Comparison of ENCODE assay signal across 13 cellular contexts in genomic region chr11:69009441-69010211, GRCh38. TPM values are rescaled to one million over a fixed set of nuclear protein-coding genes. Genes with fewer than 3 reads are reported as not detected.
DNase-seq lines count a peak whose midpoint lies in the region; ATAC-seq and TF ChIP-seq lines count a peak whose summit lies in the region.
"Had no signal": no experiment of that assay in that cellular context is flagged by ENCODE, and none has a peak within 500 bp of the region (broad histone marks: within the 10 kb centered on the region; RNA-seq: fewer than 3 reads in every experiment).

No MANE protein-coding gene starts in this region.

- H3K27me3 ChIP-seq in PC-9 (ENCODE audit: insufficient read depth, low read depth) (peaks cover 15% of the 10 kb centered on the region; the same call in 1 of the 2 replicates), esophagus muscularis mucosa (peaks cover 0 to 18% (median 0%) of the 10 kb centered on the region in 4 donors), neural progenitor cell (peaks cover 9% of the 10 kb centered on the region), transverse colon (peaks cover 45% of the 10 kb centered on the region)

- no peaks in the 10 kb centered on the region for H3K9me3 Mint-ChIP-seq in neural progenitor cell
- H3K9me3 Mint-ChIP-seq: dendritic cell treated with granulocyte-macrophage colony-stimulating factor and Interleukin-4, amounts not matched to agents 40 ng/mL and 50 ng/mL, for 4 days had no signal

- H3K4me3 ChIP-seq in PC-9: no peak overlapping the region
- peak overlapping the region; percentile 65 to 83 (median 72) for H3K4me3 ChIP-seq in esophagus muscularis mucosa
- no peak overlapping the region for H3K4me3 ChIP-seq in neural progenitor cell
- H3K4me3 ChIP-seq in transverse colon: peak overlapping the region in 2 of 4 donors; percentile 47 to 49
- H3K4me3 ChIP-seq: lung had no signal

- H3K27me3 Mint-ChIP-seq in neural progenitor cell (ENCODE audit: insufficient read depth, low read depth): peaks cover 8% of the 10 kb centered on the region

- TF ChIP-seq CTCF in PC-9 (conservative IDR thresholded peaks at IDR 0.05): no peak
- no peak for TF ChIP-seq CTCF in esophagus muscularis mucosa (IDR thresholded peaks at IDR 0.05)
- no peak for TF ChIP-seq CTCF in neural progenitor cell (IDR thresholded peaks at IDR 0.05)
- TF ChIP-seq CTCF in transverse colon (IDR thresholded peaks at IDR 0.05): no peak

- intact Hi-C loops in PC-9 (cut with micrococcal nuclease; ENCODE audit: unreplicated experiment): loop anchor here (10.0 kb wide), 1 partner anchor 75 kb away; no protein-coding TSS in a partner anchor
- intact Hi-C loops in esophagus muscularis mucosa (cut with DNase I): loop anchor here (2.0 to 5.0 kb wide), 2 partner anchors 77 to 172 kb away; no protein-coding TSS in a partner anchor
- intact Hi-C loops in transverse colon (cut with DNase I; ENCODE audit: low total_unique reads): loop anchor here (5.0 kb wide), 2 partner anchors 78 to 82 kb away; no protein-coding TSS in a partner anchor

- peaks cover 48% of the 10 kb centered on the region for H3K4me1 Mint-ChIP-seq in neural progenitor cell

- TF ChIP-seq EP300 in esophagus muscularis mucosa (IDR thresholded peaks at IDR 0.05) (no peak), transverse colon (IDR thresholded peaks at IDR 0.05; ENCODE audit: low read depth) (no peak)

- H3K9me2 ChIP-seq in PC-9 (ENCODE audit: insufficient read depth): no peaks in the 10 kb centered on the region

- H2AFZ ChIP-seq in PC-9: no peak overlapping the region
- no peak overlapping the region for H2AFZ ChIP-seq in neural progenitor cell (replicated peaks)

- H3K4me3 Mint-ChIP-seq in neural progenitor cell: no peak overlapping the region
- H3K4me3 Mint-ChIP-seq: dendritic cell treated with granulocyte-macrophage colony-stimulating factor and Interleukin-4, amounts not matched to agents 40 ng/mL and 50 ng/mL, for 4 days had no signal

- ATAC-seq in activated CD4-positive, CD25-positive, alpha-beta regulatory T cell treated with anti-CD3 and anti-CD28 coated beads, Interleukin-2, amount 50 U/mL, for 24 hours: no peak

- no peak for DNase-seq in PC-9
- DNase-seq in esophagus muscularis mucosa (ENCODE audit: extremely low spot score): no peak
- DNase-seq in neural progenitor cell (ENCODE audit: low spot score): no peak
- no peak for DNase-seq in transverse colon
- DNase-seq in GM19240 (ENCODE audit: insufficient read length, low spot score): no peak
- DNase-seq in anterior cingulate cortex (lab: John Stamatoyannopoulos, UW): no peak
- DNase-seq: activated CD4-positive, alpha-beta T cell treated with anti-CD3 and anti-CD28 coated beads, Interleukin-2, amount 50 U/mL, for 1 hour; activated naive CD4-positive, alpha-beta T cell treated with anti-CD3 and anti-CD28 coated beads, Interleukin-2, amount 50 U/mL, for 16 hours; NCI-H524 treated with DMSO at 0.1 percent for 48 hours had no signal

- no peaks in the 10 kb centered on the region for H3K9me3 ChIP-seq in PC-9 (ENCODE audit: insufficient read depth, low read depth)
- H3K9me3 ChIP-seq in esophagus muscularis mucosa: no peaks in the 10 kb centered on the region
- no peaks in the 10 kb centered on the region for H3K9me3 ChIP-seq in neural progenitor cell (ENCODE audit: low read depth)
- H3K9me3 ChIP-seq in transverse colon: no peaks in the 10 kb centered on the region

- H3K27ac Mint-ChIP-seq in neural progenitor cell: peak overlapping the region; percentile 37

- WGBS in esophagus muscularis mucosa: 34% methylated on average over 8 of the region's 16 CpGs
- WGBS in transverse colon (ENCODE audit: low coverage in 1 of 2), 2 donors: 50% methylated on average over 13 of the region's 16 CpGs; no CpG with 5 or more reads in 1 of the 2 donors

- no TSS peak for BruUV-seq in PC-9 (replicated peaks; lab: Mats Ljungman, UMichigan)

- H3K79me2 ChIP-seq in PC-9 (ENCODE audit: low read depth): no peaks in the 10 kb centered on the region
- H3K79me2 ChIP-seq in neural progenitor cell (ENCODE audit: low read depth): no peaks in the 10 kb centered on the region

- CTCF ChIA-PET in PC-9 (lab: Charles Lee): interaction anchor here (0.6 kb wide), 1 partner anchor 206 kb away, joined by 3 read pairs; no protein-coding TSS in a partner anchor

- no peak overlapping the region for H3K9ac ChIP-seq in neural progenitor cell

- POLR2A ChIA-PET in PC-9 (lab: Charles Lee; ENCODE audit: unreplicated experiment): no interaction called here

- H3K27ac ChIP-seq in PC-9: no peak overlapping the region; the same call in 1 of the 2 replicates
- H3K27ac ChIP-seq in esophagus muscularis mucosa (replicated peaks in 1 of 4): peak overlapping the region; percentile 95 to 99 (median 97)
- H3K27ac ChIP-seq in neural progenitor cell: no peak overlapping the region
- H3K27ac ChIP-seq in transverse colon: peak overlapping the region; percentile 87 to 98 (median 94)

- no peaks in the 10 kb centered on the region for H4K20me1 ChIP-seq in PC-9 (ENCODE audit: insufficient read depth)
- no peaks in the 10 kb centered on the region for H4K20me1 ChIP-seq in neural progenitor cell (ENCODE audit: low read depth)

- H3K4me2 ChIP-seq in PC-9 (peak overlapping the region; percentile 73), neural progenitor cell (no peak overlapping the region)

- H3K4me1 ChIP-seq in PC-9 (replicated peaks; ENCODE audit: insufficient read depth) (peaks cover 40% of the 10 kb centered on the region), esophagus muscularis mucosa (peaks cover 54 to 96% (median 84%) of the 10 kb centered on the region in 4 donors), neural progenitor cell (peaks cover 38% of the 10 kb centered on the region), transverse colon (peaks cover 29 to 67% (median 38%) of the 10 kb centered on the region in 4 donors)

- no peak for TF ChIP-seq POLR2A in esophagus muscularis mucosa (IDR thresholded peaks at IDR 0.05; ENCODE audit: low read depth)
- TF ChIP-seq POLR2A in transverse colon (IDR thresholded peaks at IDR 0.05): no peak

- H3K36me3 ChIP-seq in PC-9 (ENCODE audit: low read depth) (no peaks in the 10 kb centered on the region), esophagus muscularis mucosa (peaks cover 9 to 31% (median 16%) of the 10 kb centered on the region in 4 donors), neural progenitor cell (no peaks in the 10 kb centered on the region), transverse colon (no peaks in the 10 kb centered on the region)

- in situ Hi-C loops in transverse colon (cut with MboI; ENCODE audit: low pct_ligation_motif_present in 1 of 4, low pct_unique_long_range_greater_than_20kb in 1 of 4, low sequenced_read_pairs in 3 of 4): no loop called here

- no peaks in the 10 kb centered on the region for H3K36me3 Mint-ChIP-seq in neural progenitor cell

- H3F3A ChIP-seq in PC-9 (ENCODE audit: insufficient read depth, low read depth) (peaks cover 23% of the 10 kb centered on the region), neural progenitor cell (ENCODE audit: low read depth) (peaks cover 22% of the 10 kb centered on the region)

RNA-seq across cellular contexts. Expression of gene MRGPRF, which starts 3.4 kb away (rescaled TPM):
- total RNA-seq in PC-9 (2021) (0.35 and 0.50 TPM in 2 replicates), esophagus muscularis mucosa (100 to 1,000 TPM in 3 of 4 donors, 10 to 100 TPM in 1; 77.9 to 206 (median 126) TPM), neural progenitor cell (ENCODE audit: low replicate concordance) (0.56 and 3.5 TPM in 2 replicates), transverse colon (100 to 1,000 TPM in 1 of 4 donors, 10 to 100 TPM in 3; 17.9 to 119 (median 43.6) TPM)

RNA-seq across cellular contexts. Expression of gene MRGPRD, which starts 28.8 kb away (rescaled TPM):
- not detected in 2 replicates for total RNA-seq in PC-9 (2021)
- total RNA-seq in esophagus muscularis mucosa: 1 to 10 TPM in 1 of 4 donors, under 1 TPM in 2, not detected in 1; 0.32 to 2.5 (median 0.66) TPM
- total RNA-seq in neural progenitor cell (ENCODE audit: low replicate concordance): not detected in 2 replicates
- total RNA-seq in transverse colon: not detected
- total RNA-seq: lung, right cardiac atrium had no signal

RNA-seq across cellular contexts. Expression of gene TPCN2, which starts 39.1 kb away (rescaled TPM):
- total RNA-seq in PC-9 (2021) (24.8 and 26.4 TPM in 2 replicates), esophagus muscularis mucosa (10 to 100 TPM; 18.7 to 34.5 (median 24.7) TPM), neural progenitor cell (ENCODE audit: low replicate concordance) (7.2 and 10.9 TPM in 2 replicates), transverse colon (10 to 100 TPM; 16.8 to 25.4 (median 20.7) TPM)

Comparison
In these comparisons a context has a peak if more than half of its experiments do, and no peak if none do; other contexts are left out.
1. H3K27ac ChIP-seq: peak in esophagus muscularis mucosa (4 of 4) and transverse colon (4 of 4); none in PC-9 (single experiment) and neural progenitor cell (single experiment).
2. H3K4me3 ChIP-seq: peak in esophagus muscularis mucosa (4 of 4); none in PC-9 (single experiment) and neural progenitor cell (single experiment).